27 cellular contexts compared by ENCODE assay signal in the genomic region with DNA sequence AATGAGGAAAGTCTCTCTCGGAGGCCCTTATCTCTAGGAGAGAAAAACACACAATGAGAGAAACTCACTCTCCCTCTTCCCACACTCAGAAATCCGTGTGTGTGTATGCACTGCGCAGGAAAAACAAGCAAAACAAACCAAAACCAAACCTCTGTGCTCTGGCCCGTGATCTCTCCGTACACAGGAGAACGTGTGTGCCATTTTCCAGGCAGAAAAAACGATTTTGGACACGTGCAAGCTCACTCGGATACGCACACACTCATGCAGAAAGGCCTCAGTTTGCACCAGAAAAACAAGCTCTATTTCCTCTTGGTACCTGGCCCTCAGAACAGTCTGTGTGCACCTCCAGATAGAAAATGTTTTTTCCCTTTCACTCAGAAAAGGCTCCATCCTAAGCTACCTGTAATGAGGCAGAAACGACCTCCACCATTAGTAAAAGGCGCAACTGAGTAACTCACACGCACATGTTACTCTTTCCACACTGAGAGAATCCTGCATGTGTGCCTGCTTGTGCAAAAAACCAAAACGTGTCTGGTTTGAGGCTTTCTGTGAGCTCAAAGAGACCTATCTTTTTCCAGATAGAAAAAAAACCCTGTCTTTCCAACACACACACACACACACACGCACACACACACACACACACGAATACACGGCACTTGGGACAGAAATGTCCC.
"Had no signal": no experiment of that assay in that cellular context is flagged by ENCODE, and none has a peak within 500 bp of the region (broad histone marks: within the 10 kb centered on the region; RNA-seq: fewer than 3 reads in every experiment).

No MANE protein-coding gene starts in this region.

- ATAC-seq: activated CD8-positive, alpha-beta T cell treated with anti-CD3 and anti-CD28 coated beads for 36 hours; activated T-cell treated with anti-CD3 and anti-CD28 coated beads, Interleukin-2, amount 50 U/mL, for 4 hours; activated T-helper 17 cell treated with anti-CD3 and anti-CD28 coated beads, Interleukin-2, amount 50 U/mL, for 72 hours; foreskin keratinocyte; gastrocnemius medialis; WTC11 had no signal

- H3K27ac Mint-ChIP-seq: activated CD4-positive, alpha-beta T cell treated with anti-CD3 and anti-CD28 coated beads, Interleukin-2, amount 10 ng/mL, durations not matched to agents 7 days and 5 days; activated CD8-positive, alpha-beta T cell treated with anti-CD3 and anti-CD28 coated beads for 36 hours; activated naive CD8-positive, alpha-beta T cell; activated T-helper 17 cell treated with anti-CD3 and anti-CD28 coated beads, Interleukin-2, amount 50 U/mL, for 72 hours; dendritic cell treated with granulocyte-macrophage colony-stimulating factor and Interleukin-4, amounts not matched to agents 40 ng/mL and 50 ng/mL, for 4 days; WTC11 had no signal

- H3K9me3 ChIP-seq: esophagus muscularis mucosa, gastrocnemius medialis had no signal

- H3K4me3 Mint-ChIP-seq: activated CD4-positive, alpha-beta T cell treated with anti-CD3 and anti-CD28 coated beads, Interleukin-2, amount 10 ng/mL, durations not matched to agents 7 days and 5 days; activated CD8-positive, alpha-beta T cell treated with anti-CD3 and anti-CD28 coated beads for 36 hours; activated naive CD8-positive, alpha-beta T cell; activated T-cell treated with anti-CD3 and anti-CD28 coated beads, Interleukin-2, amount 50 U/mL, for 4 hours; activated T-helper 17 cell treated with anti-CD3 and anti-CD28 coated beads, Interleukin-2, amount 50 U/mL, for 72 hours; central memory CD8-positive, alpha-beta T cell; dendritic cell treated with granulocyte-macrophage colony-stimulating factor and Interleukin-4, amounts not matched to agents 40 ng/mL and 50 ng/mL, for 4 days; WTC11 had no signal

- H3K4me1 ChIP-seq: foreskin keratinocyte had no signal

- H3K36me3 ChIP-seq: brain microvascular endothelial cell, esophagus muscularis mucosa, gastrocnemius medialis had no signal

- DNase-seq: activated CD4-positive, alpha-beta T cell treated with anti-CD3 and anti-CD28 coated beads for 1 hour; activated CD4-positive, alpha-beta T cell treated with anti-CD3 and anti-CD28 coated beads for 4 hours; activated CD4-positive, alpha-beta T cell treated with anti-CD3 and anti-CD28 coated beads, Interleukin-2, amount 10 ng/mL, durations not matched to agents 7 days and 5 days; activated CD4-positive, alpha-beta T cell treated with anti-CD3 and anti-CD28 coated beads, Interleukin-2, amount 50 U/mL, for 4 hours; activated CD8-positive, alpha-beta memory T cell treated with anti-CD3 and anti-CD28 coated beads for 24 hours; activated CD8-positive, alpha-beta T cell treated with anti-CD3 and anti-CD28 coated beads for 36 hours; activated effector memory CD4-positive, alpha-beta T cell treated with Interleukin-2 at 50 U/mL for 16 hours; activated gamma-delta T cell treated with Interleukin-2 at 50 U/mL for 16 hours; activated naive CD4-positive, alpha-beta T cell treated with anti-CD3 and anti-CD28 coated beads, Interleukin-2, amount 50 U/mL, for 16 hours; activated naive CD4-positive, alpha-beta T cell treated with Interleukin-2 at 50 U/mL for 16 hours; activated T-cell treated with anti-CD3 and anti-CD28 coated beads, Interleukin-2, amount 50 U/mL, for 4 hours; amniotic stem cell; anterior cingulate cortex; brain microvascular endothelial cell; dorsolateral prefrontal cortex; effector memory CD4-positive, alpha-beta T cell; erythroblast; foreskin keratinocyte; gastrocnemius medialis; T-helper 2 cell had no signal

- H3K4me3 ChIP-seq: coronary artery, dorsolateral prefrontal cortex, esophagus muscularis mucosa, gastrocnemius medialis had no signal

- H3K9me3 Mint-ChIP-seq: activated CD4-positive, alpha-beta T cell treated with anti-CD3 and anti-CD28 coated beads, Interleukin-2, amount 10 ng/mL, durations not matched to agents 7 days and 5 days; activated CD8-positive, alpha-beta T cell treated with anti-CD3 and anti-CD28 coated beads for 36 hours; activated T-cell treated with anti-CD3 and anti-CD28 coated beads, Interleukin-2, amount 50 U/mL, for 4 hours; activated T-helper 17 cell treated with anti-CD3 and anti-CD28 coated beads, Interleukin-2, amount 50 U/mL, for 72 hours; central memory CD8-positive, alpha-beta T cell; dendritic cell treated with granulocyte-macrophage colony-stimulating factor and Interleukin-4, amounts not matched to agents 40 ng/mL and 50 ng/mL, for 4 days; WTC11 had no signal

- H3K27ac ChIP-seq: brain microvascular endothelial cell, coronary artery, dorsolateral prefrontal cortex, esophagus muscularis mucosa, foreskin keratinocyte, gastrocnemius medialis had no signal

- H3K4me1 Mint-ChIP-seq: activated T-helper 17 cell treated with anti-CD3 and anti-CD28 coated beads, Interleukin-2, amount 50 U/mL, for 72 hours; central memory CD8-positive, alpha-beta T cell had no signal

- H3K27me3 Mint-ChIP-seq: activated CD4-positive, alpha-beta T cell treated with anti-CD3 and anti-CD28 coated beads, Interleukin-2, amount 10 ng/mL, durations not matched to agents 7 days and 5 days; activated CD8-positive, alpha-beta T cell treated with anti-CD3 and anti-CD28 coated beads for 36 hours; activated naive CD8-positive, alpha-beta T cell; activated T-helper 17 cell treated with anti-CD3 and anti-CD28 coated beads, Interleukin-2, amount 50 U/mL, for 72 hours; central memory CD8-positive, alpha-beta T cell; dendritic cell treated with granulocyte-macrophage colony-stimulating factor and Interleukin-4, amounts not matched to agents 40 ng/mL and 50 ng/mL, for 4 days had no signal

- H3K36me3 Mint-ChIP-seq: activated naive CD8-positive, alpha-beta T cell; WTC11 had no signal
